Comparison of ENCODE assay signal across 18 cellular contexts in genomic region chr16:48616571-48616970, GRCh38.
"Had no signal": no experiment of that assay in that cellular context is flagged by ENCODE, and none has a peak within 500 bp of the region (broad histone marks: within the 10 kb centered on the region; RNA-seq: fewer than 3 reads in every experiment).

No MANE protein-coding gene starts in this region.

- ATAC-seq: mucosa of descending colon; stimulated activated naive CD8-positive, alpha-beta T cell treated with anti-CD3 and anti-CD28 coated beads, Interleukin-15, Interleukin-2, amounts not matched to agents 100 U/mL and 50 U/mL, for 24 hours had no signal

- H3K27me3 ChIP-seq: brain microvascular endothelial cell, transverse colon, vagina had no signal

- H3K27ac ChIP-seq: brain microvascular endothelial cell, parathyroid adenoma, vagina had no signal

- H3K4me3 Mint-ChIP-seq: activated CD4-positive, alpha-beta memory T cell treated with anti-CD3 and anti-CD28 coated beads, Interleukin-2, amount 10 ng/mL, durations not matched to agents 7 days and 5 days; activated T-cell treated with anti-CD3 and anti-CD28 coated beads, Interleukin-2, amount 50 U/mL, for 24 hours had no signal

- H3K9me3 ChIP-seq: mucosa of descending colon, spleen, transverse colon, vagina had no signal

- H3K27me3 Mint-ChIP-seq: activated CD4-positive, alpha-beta memory T cell treated with anti-CD3 and anti-CD28 coated beads, Interleukin-2, amount 10 ng/mL, durations not matched to agents 7 days and 5 days; activated T-cell treated with anti-CD3 and anti-CD28 coated beads, Interleukin-2, amount 50 U/mL, for 24 hours had no signal

- H3K36me3 Mint-ChIP-seq: naive B cell had no signal

- H3K4me3 ChIP-seq: mucosa of descending colon, spleen, transverse colon, vagina had no signal

- DNase-seq: activated CD4-positive, alpha-beta memory T cell treated with anti-CD3 and anti-CD28 coated beads, Interleukin-2, amount 10 ng/mL, durations not matched to agents 7 days and 5 days; activated CD4-positive, alpha-beta T cell treated with anti-CD3 and anti-CD28 coated beads for 4 hours; activated naive CD4-positive, alpha-beta T cell treated with Interleukin-2 at 50 U/mL for 16 hours; activated T-cell treated with anti-CD3 and anti-CD28 coated beads, Interleukin-2, amount 50 U/mL, for 24 hours; aorta; brain microvascular endothelial cell; cerebellar nuclear complex; effector CD4-positive, alpha-beta T cell; kidney; mesenchymal stem cell; mucosa of descending colon; naive B cell; spleen; stimulated activated naive CD8-positive, alpha-beta T cell treated with anti-CD3 and anti-CD28 coated beads, Interleukin-15, Interleukin-2, amounts not matched to agents 100 U/mL and 50 U/mL, for 24 hours; transverse colon had no signal

- H3K36me3 ChIP-seq: brain microvascular endothelial cell, spleen, transverse colon, vagina had no signal

- H3K27ac Mint-ChIP-seq: activated CD4-positive, alpha-beta memory T cell treated with anti-CD3 and anti-CD28 coated beads, Interleukin-2, amount 10 ng/mL, durations not matched to agents 7 days and 5 days; activated T-cell treated with anti-CD3 and anti-CD28 coated beads, Interleukin-2, amount 50 U/mL, for 24 hours; activated T-helper 2 cell treated with anti-CD3 and anti-CD28 coated beads, Interferon-gamma antibody, Interleukin-2, Interleukin-4, amounts not matched to agents 10 μg/mL and 5 μg/mL and 100 μg/mL, durations not matched to agents 14 hours and 24 hours and 36 hours; naive B cell had no signal
